Comparison of ENCODE assay signal across 21 cellular contexts in genomic region chr20:5548112-5548511, GRCh38.
DNase-seq lines count a peak whose midpoint lies in the region; ATAC-seq and TF ChIP-seq lines count a peak whose summit lies in the region.
"Had no signal": no experiment of that assay in that cellular context is flagged by ENCODE, and none has a peak within 500 bp of the region (broad histone marks: within the 10 kb centered on the region; RNA-seq: fewer than 3 reads in every experiment).

No MANE protein-coding gene starts in this region.

- H3K27ac ChIP-seq in breast epithelium = no peak overlapping the region
- H3K27ac ChIP-seq: BLaER1, prostate gland, RWPE1 had no signal

- CTCF ChIA-PET in MCF 10A (lab: Yijun Ruan, JAX) = interaction anchor here (1.1 to 7.5 kb wide), 5 partner anchors 10 to 240 kb away, joined by 3 to 51 read pairs (median 4); no protein-coding TSS in a partner anchor

- DNase-seq in MCF 10A (ENCODE audit: unreplicated experiment) (no peak), breast epithelium (ENCODE audit: low spot score in 2 of 2) (no peak), T-helper 17 cell (no peak), amniotic epithelial cell (ENCODE audit: low read depth) (peak; percentile 66), nephron progenitor cell (no peak), NCI-H146 treated with DMSO at 0.1 percent for 48 hours (lab: John Stamatoyannopoulos, UW; ENCODE audit: unreplicated experiment) (no peak), NCI-H2029 (lab: John Stamatoyannopoulos, UW) (no peak)
- DNase-seq: activated CD4-positive, CD25-positive, alpha-beta regulatory T cell; activated gamma-delta T cell treated with Interleukin-2 at 50 U/mL for 16 hours; anterior cingulate cortex; NCI-H1048; NCI-H1930; occipital lobe; OCI-M1; stimulated activated CD4-positive, alpha-beta T cell treated with anti-CD3 and anti-CD28 coated beads, Interleukin-4, amount 100 ng/mL, for 4 hours; substantia nigra; T-cell; trophoblast cell had no signal

- no peaks in the 10 kb centered on the region for H3K36me3 ChIP-seq in breast epithelium
- H3K36me3 ChIP-seq: prostate gland had no signal

- no peak overlapping the region for H3K4me3 Mint-ChIP-seq in MCF 10A (ENCODE audit: unreplicated experiment)
- peak overlapping the region; percentile 25 for H3K4me3 Mint-ChIP-seq in T-helper 17 cell
- H3K4me3 Mint-ChIP-seq in nephron progenitor cell = no peak overlapping the region
- H3K4me3 Mint-ChIP-seq: T-cell had no signal

- BruUV-seq in MCF 10A (replicated peaks; lab: Mats Ljungman, UMichigan) = no TSS peak

- no peaks in the 10 kb centered on the region for H3K27me3 Mint-ChIP-seq in MCF 10A (ENCODE audit: insufficient read depth, unreplicated experiment)
- no peaks in the 10 kb centered on the region for H3K27me3 Mint-ChIP-seq in T-helper 17 cell
- H3K27me3 Mint-ChIP-seq in nephron progenitor cell (ENCODE audit: low read depth, poor library complexity) = no peaks in the 10 kb centered on the region
- H3K27me3 Mint-ChIP-seq: T-cell had no signal

- no peaks in the 10 kb centered on the region for H3K27me3 ChIP-seq in breast epithelium
- H3K27me3 ChIP-seq: BLaER1 had no signal

- H3K36me3 Mint-ChIP-seq in MCF 10A (ENCODE audit: insufficient read depth, unreplicated experiment) (peaks cover 65% of the 10 kb centered on the region), T-helper 17 cell (ENCODE audit: low read depth) (peaks cover 16% of the 10 kb centered on the region), nephron progenitor cell (ENCODE audit: low read depth) (peaks cover 52% of the 10 kb centered on the region)

- H3K9me3 Mint-ChIP-seq in MCF 10A (ENCODE audit: unreplicated experiment) (no peaks in the 10 kb centered on the region), nephron progenitor cell (no peaks in the 10 kb centered on the region)
- H3K9me3 Mint-ChIP-seq: T-cell had no signal

- H3K4me1 ChIP-seq in breast epithelium = no peaks in the 10 kb centered on the region
- H3K4me1 ChIP-seq: BLaER1, prostate gland had no signal

- H3K9me3 ChIP-seq in breast epithelium = no peaks in the 10 kb centered on the region
- H3K9me3 ChIP-seq in T-helper 17 cell (ENCODE audit: control insufficient read depth, low read length, poor library complexity, severe bottlenecking) = no peaks in the 10 kb centered on the region
- H3K9me3 ChIP-seq: BLaER1, prostate gland had no signal

- H3K4me3 ChIP-seq in breast epithelium = no peak overlapping the region
- H3K4me3 ChIP-seq: BLaER1, prostate gland had no signal

- TF ChIP-seq CTCF in MCF 10A (IDR thresholded peaks at IDR 0.05; ENCODE audit: unreplicated experiment) (no peak), breast epithelium (IDR thresholded peaks at IDR 0.05) (no peak), nephron progenitor cell (IDR thresholded peaks at IDR 0.05) (no peak)

- no peak for ATAC-seq in T-helper 17 cell

- peak overlapping the region; percentile 50 for H3K27ac Mint-ChIP-seq in MCF 10A (ENCODE audit: low read depth, unreplicated experiment)
- H3K27ac Mint-ChIP-seq in T-helper 17 cell = peak overlapping the region; percentile 88
- peak overlapping the region; percentile 16 for H3K27ac Mint-ChIP-seq in nephron progenitor cell
- H3K27ac Mint-ChIP-seq: T-cell had no signal

- POLR2A ChIA-PET in MCF 10A (lab: Yijun Ruan, JAX) = interaction anchor here (1.0 to 1.6 kb wide), 3 partner anchors 9 to 14 kb away, joined by 3 to 8 read pairs (median 4); no protein-coding TSS in a partner anchor

- H3K4me1 Mint-ChIP-seq in MCF 10A (ENCODE audit: insufficient read depth, unreplicated experiment) (peaks cover 6% of the 10 kb centered on the region), T-helper 17 cell (peaks cover 8% of the 10 kb centered on the region), nephron progenitor cell (peaks cover 21% of the 10 kb centered on the region)

- intact Hi-C loops in MCF 10A (cut with micrococcal nuclease) (no loop called here), breast epithelium (cut with DNase I; ENCODE audit: low total_unique reads) (no loop called here)

- no peak for TF ChIP-seq POLR2A in breast epithelium (IDR thresholded peaks at IDR 0.05)

Comparison
In these comparisons a context has a peak if more than half of its experiments do, and no peak if none do; other contexts are left out.
1. H3K27ac Mint-ChIP-seq: peak in every context shown above with its lines; median percentile 88 in T-helper 17 cell; 50 in MCF 10A; 16 in nephron progenitor cell.